23 cellular contexts compared by ENCODE assay signal in genomic region chr13:29513981-29514719, GRCh38.
DNase-seq lines count a peak whose midpoint lies in the region; ATAC-seq, FAIRE-seq and TF ChIP-seq lines count a peak whose summit lies in the region.
"Had no signal": no experiment of that assay in that cellular context is flagged by ENCODE, and none has a peak within 500 bp of the region (broad histone marks: within the 10 kb centered on the region; RNA-seq: fewer than 3 reads in every experiment).

No MANE protein-coding gene starts in this region.

- H3K9me3 ChIP-seq in right atrium auricular region: no peaks in the 10 kb centered on the region
- no peaks in the 10 kb centered on the region for H3K9me3 ChIP-seq in endothelial cell of umbilical vein (replicated peaks; ENCODE audit: control insufficient read depth, insufficient read depth, low read length)
- no peaks in the 10 kb centered on the region for H3K9me3 ChIP-seq in right lobe of liver
- H3K9me3 ChIP-seq: suprapubic skin had no signal

- peaks cover 3% of the 10 kb centered on the region for H3K4me1 Mint-ChIP-seq in mesothelial cell of epicardium
- H3K4me1 Mint-ChIP-seq: T-cell had no signal

- H3K4me3 Mint-ChIP-seq in mesothelial cell of epicardium: no peak overlapping the region
- H3K4me3 Mint-ChIP-seq: activated CD4-positive, alpha-beta T cell treated with anti-CD3 and anti-CD28 coated beads, Interleukin-2, amount 10 ng/mL, durations not matched to agents 24 days and 14 days; CD4-positive, alpha-beta T cell; T-cell had no signal

- H3K9me3 Mint-ChIP-seq in mesothelial cell of epicardium: no peaks in the 10 kb centered on the region
- H3K9me3 Mint-ChIP-seq: activated CD4-positive, alpha-beta T cell treated with anti-CD3 and anti-CD28 coated beads, Interleukin-2, amount 10 ng/mL, durations not matched to agents 24 days and 14 days; CD4-positive, alpha-beta T cell; T-cell had no signal

- no peak overlapping the region for H3K27ac ChIP-seq in right atrium auricular region
- no peak overlapping the region for H3K27ac ChIP-seq in endothelial cell of umbilical vein (ENCODE audit: insufficient read depth, low read depth, low read length)
- H3K27ac ChIP-seq in right lobe of liver: no peak overlapping the region
- H3K27ac ChIP-seq: suprapubic skin had no signal

- no peak overlapping the region for H2AFZ ChIP-seq in endothelial cell of umbilical vein (ENCODE audit: low read depth, low read length)

- H3K9me1 ChIP-seq in endothelial cell of umbilical vein (replicated peaks; ENCODE audit: control insufficient read depth, extremely low read depth, insufficient read depth, low read length): no peaks in the 10 kb centered on the region

- no peak for TF ChIP-seq POLR2A in endothelial cell of umbilical vein (IDR thresholded peaks at IDR 0.05; ENCODE audit: low read depth, low read length)
- TF ChIP-seq POLR2A in right lobe of liver (IDR thresholded peaks at IDR 0.05): no peak

- H3K4me1 ChIP-seq in right atrium auricular region (peaks cover 0 to 2% of the 10 kb centered on the region in 2 donors), endothelial cell of umbilical vein (ENCODE audit: control insufficient read depth, extremely low read depth, insufficient read depth, low read length) (peaks cover 16% of the 10 kb centered on the region), right lobe of liver (no peaks in the 10 kb centered on the region)
- H3K4me1 ChIP-seq: suprapubic skin had no signal

- DNase-seq in Right ventricle myocardium superior (no peak), right atrium auricular region (ENCODE audit: low spot score) (no peak), endothelial cell of umbilical vein (ENCODE audit: low read depth, low spot score) (peak; percentile 25), right lobe of liver (no peak), mesothelial cell of epicardium (ENCODE audit: low spot score in 2 of 2, unreplicated experiment in 2 of 2) (no peak), posterior vena cava (ENCODE audit: low spot score) (no peak), NCI-H510A (lab: John Stamatoyannopoulos, UW) (no peak)
- DNase-seq: activated CD4-positive, alpha-beta T cell treated with anti-CD3 and anti-CD28 coated beads, Interleukin-2, amount 10 ng/mL, durations not matched to agents 24 days and 14 days; activated CD8-positive, alpha-beta memory T cell treated with anti-CD3 and anti-CD28 coated beads, Interleukin-2, amount 50 U/mL, for 4 hours; activated effector memory CD4-positive, alpha-beta T cell treated with anti-CD3 and anti-CD28 coated beads, Interleukin-2, amount 50 U/mL, for 16 hours; CD4-positive, alpha-beta T cell; DMS153; effector memory CD4-positive, alpha-beta T cell; GDM1; GOT3; MM.1S; NCI-H1436 treated with DMSO at 0.1 percent for 48 hours; NCI-H2171; NCI-H526 treated with DMSO at 0.1 percent for 48 hours; stimulated activated CD8-positive, alpha-beta memory T cell treated with anti-CD3 and anti-CD28 coated beads, Interleukin-4, amount 100 ng/mL, for 48 hours; T-cell had no signal

- peaks cover 9% of the 10 kb centered on the region for H3K36me3 Mint-ChIP-seq in mesothelial cell of epicardium

- H3K4me3 ChIP-seq in right atrium auricular region: no peak overlapping the region
- no peak overlapping the region for H3K4me3 ChIP-seq in endothelial cell of umbilical vein (replicated peaks in 1 of 3; ENCODE audit: insufficient read depth in 1 of 3, low read depth in 1 of 3, low read length in 3 of 3)
- no peak overlapping the region for H3K4me3 ChIP-seq in right lobe of liver
- H3K4me3 ChIP-seq: suprapubic skin had no signal

- TF ChIP-seq CTCF in right atrium auricular region (IDR thresholded peaks at IDR 0.05): no peak
- TF ChIP-seq CTCF in endothelial cell of umbilical vein (IDR thresholded peaks at IDR 0.05; ENCODE audit: extremely low read depth in 1 of 2, insufficient read depth in 1 of 2, low read depth in 1 of 2, low read length in 2 of 2): no peak
- no peak for TF ChIP-seq CTCF in right lobe of liver (IDR thresholded peaks at IDR 0.05)
- no peak for TF ChIP-seq CTCF in mesothelial cell of epicardium (IDR thresholded peaks at IDR 0.05; ENCODE audit: unreplicated experiment)

- no peaks in the 10 kb centered on the region for H3K27me3 ChIP-seq in right atrium auricular region
- H3K27me3 ChIP-seq in endothelial cell of umbilical vein (ENCODE audit: control insufficient read depth in 2 of 2, insufficient read depth in 2 of 2, low read length in 2 of 2): no peaks in the 10 kb centered on the region
- H3K27me3 ChIP-seq in right lobe of liver: no peaks in the 10 kb centered on the region
- H3K27me3 ChIP-seq: suprapubic skin had no signal

- WGBS in right lobe of liver (ENCODE audit: insufficient coverage, low coverage, low lambda C conversion rate, missing lambda C conversion rate): 69% methylated on average over 4 of the region's 32 CpGs

- H3K9ac ChIP-seq in endothelial cell of umbilical vein (replicated peaks; ENCODE audit: extremely low read depth, insufficient read depth, low read length): no peak overlapping the region

- no peak for FAIRE-seq in endothelial cell of umbilical vein (lab: Jason Lieb, UNC)

- H3K27ac Mint-ChIP-seq in mesothelial cell of epicardium: no peak overlapping the region
- H3K27ac Mint-ChIP-seq: activated CD4-positive, alpha-beta T cell treated with anti-CD3 and anti-CD28 coated beads, Interleukin-2, amount 10 ng/mL, durations not matched to agents 24 days and 14 days; CD4-positive, alpha-beta T cell had no signal

- no TSS peak for BruUV-seq in endothelial cell of umbilical vein (replicated peaks; lab: Mats Ljungman, UMichigan)

- H3K79me2 ChIP-seq in endothelial cell of umbilical vein (ENCODE audit: control insufficient read depth, insufficient read depth, low read length): no peaks in the 10 kb centered on the region

- H3K36me3 ChIP-seq in right atrium auricular region (peaks cover 43% of the 10 kb centered on the region), endothelial cell of umbilical vein (ENCODE audit: control insufficient read depth in 2 of 2, extremely low read depth in 1 of 2, insufficient read depth in 2 of 2, low read length in 2 of 2) (peaks cover 5 to 10% of the 10 kb centered on the region in 2 experiments), right lobe of liver (no peaks in the 10 kb centered on the region)

- POLR2A ChIA-PET in endothelial cell of umbilical vein (lab: Charles Lee): no interaction called here

- H3K4me2 ChIP-seq in endothelial cell of umbilical vein (ENCODE audit: insufficient read depth, low read length): no peak overlapping the region

- CTCF ChIA-PET in endothelial cell of umbilical vein (lab: Charles Lee): no interaction called here

- H3K27me3 Mint-ChIP-seq in mesothelial cell of epicardium (ENCODE audit: low read depth): no peaks in the 10 kb centered on the region
- H3K27me3 Mint-ChIP-seq: activated CD4-positive, alpha-beta T cell treated with anti-CD3 and anti-CD28 coated beads, Interleukin-2, amount 10 ng/mL, durations not matched to agents 24 days and 14 days; CD4-positive, alpha-beta T cell; T-cell had no signal

- peak; percentile 58 for ATAC-seq in Right ventricle myocardium superior (ENCODE audit: poor library complexity)
- peak; percentile 52 to 71 (median 62) for ATAC-seq in right lobe of liver
- no peak for ATAC-seq in HG03159 (IDR thresholded peaks at IDR 0.05; ENCODE audit: unreplicated experiment)
- ATAC-seq: T-cell had no signal

- intact Hi-C loops in Right ventricle myocardium superior (cut with DNase I): no loop called here
- intact Hi-C loops in endothelial cell of umbilical vein (cut with micrococcal nuclease): no loop called here
- intact Hi-C loops in right lobe of liver (cut with DNase I): no loop called here
- intact Hi-C loops in posterior vena cava (cut with DNase I): loop anchor here (10.0 kb wide), 2 partner anchors 81 to 601 kb away; partner anchors contain the start of gene SLC7A1 (in 1 of the 2)

- no peaks in the 10 kb centered on the region for H4K20me1 ChIP-seq in endothelial cell of umbilical vein (replicated peaks; ENCODE audit: control insufficient read depth, extremely low read depth, insufficient read depth, low read length)

- dilution Hi-C loops in endothelial cell of umbilical vein (cut with MboI; ENCODE audit: extremely low pct_ligation_motif_present, low sequenced_read_pairs): no loop called here

TF ChIP-seq in endothelial cell of umbilical vein, 7 proteins besides CTCF, POLR2A, EP300 and RAD21:
- no peak for TF ChIP-seq GATA2 (IDR thresholded peaks at IDR 0.05; ENCODE audit: insufficient read depth, insufficient read length, low read depth, low read length)
- TF ChIP-seq MYC (IDR thresholded peaks at IDR 0.05; ENCODE audit: low read depth, low read length): no peak
- TF ChIP-seq JUN (IDR thresholded peaks at IDR 0.05; ENCODE audit: borderline replicate concordance, insufficient read depth, insufficient read length, low read depth): no peak
- TF ChIP-seq, protein P1, sequence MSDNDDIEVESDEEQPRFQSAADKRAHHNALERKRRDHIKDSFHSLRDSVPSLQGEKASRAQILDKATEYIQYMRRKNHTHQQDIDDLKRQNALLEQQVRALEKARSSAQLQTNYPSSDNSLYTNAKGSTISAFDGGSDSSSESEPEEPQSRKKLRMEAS (IDR thresholded peaks at IDR 0.05; ENCODE audit: insufficient read depth, insufficient read length): no peak

Comparison
In these comparisons a context has a peak if more than half of its experiments do, and no peak if none do; other contexts are left out.
1. intact Hi-C loops: an anchor here in posterior vena cava (10.0 kb wide); none called in Right ventricle myocardium superior, endothelial cell of umbilical vein and right lobe of liver.